In the genomic region with DNA sequence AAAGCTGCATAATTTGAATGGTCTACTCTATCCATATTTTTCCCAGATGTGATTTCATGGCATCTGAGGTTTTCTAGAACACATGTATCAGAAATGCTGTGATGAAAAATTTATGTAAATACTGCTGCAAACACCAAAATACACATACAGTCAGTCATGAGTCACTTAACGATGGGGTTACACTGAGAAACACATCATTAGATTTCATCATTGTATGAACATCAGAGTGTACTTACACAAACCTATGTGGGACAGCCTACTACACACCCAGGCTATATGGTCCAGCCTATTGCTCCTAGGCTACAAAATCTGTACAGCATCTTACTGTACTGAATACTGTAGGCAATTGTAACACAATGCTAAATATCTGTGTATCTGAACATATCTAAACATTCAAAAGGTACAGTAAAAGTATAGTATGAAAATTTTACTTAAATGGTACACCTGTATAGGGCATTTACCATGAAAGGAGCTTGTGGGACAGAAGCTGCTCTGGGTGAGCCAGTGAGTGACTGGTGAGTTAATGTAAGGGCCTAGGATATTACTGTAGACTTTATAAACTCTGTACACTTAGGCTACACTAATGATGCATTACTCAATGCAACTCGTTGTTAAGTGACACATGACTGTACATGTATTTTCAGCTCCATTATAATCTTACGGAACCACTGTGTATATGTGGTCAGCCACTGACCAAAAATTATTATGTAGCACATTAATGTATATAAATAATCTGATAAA, we compare ENCODE assay signal across 10 cellular contexts. TPM values are rescaled to one million over a fixed set of nuclear protein-coding genes. Genes with fewer than 3 reads are reported as not detected.
DNase-seq lines count a peak whose midpoint lies in the region; ATAC-seq and TF ChIP-seq lines count a peak whose summit lies in the region.
"Had no signal": no experiment of that assay in that cellular context is flagged by ENCODE, and none has a peak within 500 bp of the region (broad histone marks: within the 10 kb centered on the region; RNA-seq: fewer than 3 reads in every experiment).

No MANE protein-coding gene starts in this region.

- peaks cover 63 to 77% (median 72%) of the 10 kb centered on the region in 3 donors for H3K4me1 Mint-ChIP-seq in T-cell

- TF ChIP-seq CTCF in AG04449 (IDR thresholded peaks at IDR 0.05; ENCODE audit: insufficient read depth, low read length, missing control alignments): no peak
- TF ChIP-seq CTCF in fibroblast of villous mesenchyme (IDR thresholded peaks at IDR 0.05; ENCODE audit: insufficient read depth, low read depth, low read length): no peak

- H3K4me3 ChIP-seq in AG04449 (ENCODE audit: low read depth, low read length) (no peak overlapping the region), fibroblast of villous mesenchyme (ENCODE audit: low read depth, low read length) (no peak overlapping the region)
- H3K4me3 ChIP-seq: prostate gland had no signal

- H3K4me3 Mint-ChIP-seq in T-cell: no peak overlapping the region

- no peaks in the 10 kb centered on the region for H3K27me3 Mint-ChIP-seq in T-cell

- no peaks in the 10 kb centered on the region for H3K9me3 Mint-ChIP-seq in T-cell

- ATAC-seq in GM18517 (IDR thresholded peaks at IDR 0.05; ENCODE audit: unreplicated experiment) (peak; percentile 46), T-cell (replicated peaks in 1 of 4) (peak in 3 of 4 experiments; percentile 17 to 56 (median 38))

- POLR2A ChIA-PET in AG04449 (lab: Yijun Ruan, JAX): no interaction called here
- POLR2A ChIA-PET in T-cell (lab: Charles Lee): interaction anchor here in 1 of 2 donors (0.5 to 0.6 kb wide), 2 partner anchors 22 to 126 kb away, joined by 4 to 7 read pairs; no protein-coding TSS in a partner anchor

- H3K36me3 Mint-ChIP-seq in T-cell: peaks cover 6% of the 10 kb centered on the region

- peak overlapping the region; percentile 50 to 58 for H3K27ac Mint-ChIP-seq in T-cell

- CTCF ChIA-PET in AG04449 (lab: Yijun Ruan, JAX) (interaction anchor here (9.5 kb wide), 1 partner anchor 15 kb away, joined by 84 read pairs; no protein-coding TSS in a partner anchor), T-cell (lab: Charles Lee) (interaction anchor here in 1 of 2 donors (1.5 to 1.9 kb wide), 2 partner anchors 9 to 33 kb away, joined by 3 to 7 read pairs; a partner anchor contains a TSS)

- peak; percentile 55 for DNase-seq in AG04449 (ENCODE audit: low read depth, low spot score)
- no peak for DNase-seq in T-cell
- DNase-seq in fibroblast of villous mesenchyme (ENCODE audit: low read depth): peak; percentile 83
- DNase-seq in middle frontal gyrus (ENCODE audit: extremely low spot score, low spot score): no peak
- no peak for DNase-seq in kidney glomerular epithelial cell (lab: John Stamatoyannopoulos, UW)
- no peak for DNase-seq in stimulated activated CD4-positive, alpha-beta T cell treated with anti-CD3 and anti-CD28 coated beads, Interleukin-4, amount 100 ng/mL, for 24 hours
- DNase-seq in Kasumi-1 (lab: John Stamatoyannopoulos, UW): no peak
- DNase-seq: hypothalamus had no signal

RNA-seq across cellular contexts. Expression of a gene that starts 33.5 kb away (rescaled TPM):
- total RNA-seq in T-cell: 10 to 100 TPM in 4 of 5 donors, 1 to 10 TPM in 1; 9.9 to 26.5 (median 13.1) TPM
- total RNA-seq in fibroblast of villous mesenchyme: 13.4 and 13.5 TPM in 2 replicates

Comparison
In these comparisons a context has a peak if more than half of its experiments do, and no peak if none do; other contexts are left out.
1. DNase-seq: peak in AG04449 (single experiment) and fibroblast of villous mesenchyme (single experiment); none in T-cell (0 of 34), middle frontal gyrus (single experiment), kidney glomerular epithelial cell (single experiment), stimulated activated CD4-positive, alpha-beta T cell treated with anti-CD3 and anti-CD28 coated beads, Interleukin-4, amount 100 ng/mL, for 24 hours (single experiment) and Kasumi-1 (0 of 2).